In the genomic region with DNA sequence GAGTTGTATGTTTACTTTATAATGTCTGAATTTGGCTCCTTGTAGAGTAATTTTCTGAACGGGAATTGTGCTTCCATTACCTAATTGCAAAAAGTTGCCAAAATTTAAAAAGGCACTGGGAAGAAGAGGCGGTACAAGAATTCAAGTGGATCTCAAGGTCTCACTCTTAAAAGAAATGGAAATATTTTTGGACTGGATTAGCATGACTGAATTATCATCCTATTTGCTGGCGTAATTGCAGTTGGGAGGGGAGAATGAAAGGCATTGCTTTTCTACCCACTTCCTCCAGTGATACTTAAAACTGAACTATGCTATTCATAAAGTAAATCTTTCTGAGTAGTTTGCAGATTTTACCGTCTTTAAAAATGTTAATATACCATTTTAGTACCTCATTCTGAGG, we compare ENCODE assay signal across 26 cellular contexts.
"Had no signal": no experiment of that assay in that cellular context is flagged by ENCODE, and none has a peak within 500 bp of the region (broad histone marks: within the 10 kb centered on the region; RNA-seq: fewer than 3 reads in every experiment).

No MANE protein-coding gene starts in this region.

- ATAC-seq: activated T-cell treated with anti-CD3 and anti-CD28 coated beads, Interleukin-2, amount 50 U/mL, for 4 hours; activated T-helper 17 cell treated with anti-CD3 and anti-CD28 coated beads, Interleukin-2, amount 50 U/mL, for 72 hours; pancreas; psoas muscle; SK-N-SH treated with all-trans-retinoic acid at 6 μM for 48 hours; stimulated activated naive CD8-positive, alpha-beta T cell treated with anti-CD3 and anti-CD28 coated beads, Interleukin-15, Interleukin-2, amounts not matched to agents 100 U/mL and 50 U/mL, for 24 hours had no signal

- DNase-seq: activated CD4-positive, alpha-beta memory T cell treated with anti-CD3 and anti-CD28 coated beads, Interleukin-2, amount 10 ng/mL, durations not matched to agents 7 days and 5 days; activated CD4-positive, alpha-beta T cell treated with anti-CD3 and anti-CD28 coated beads, Interleukin-2, amount 10 ng/mL, durations not matched to agents 7 days and 5 days; activated CD4-positive, CD25-positive, alpha-beta regulatory T cell treated with anti-CD3 and anti-CD28 coated beads, Interleukin-2, amount 50 U/mL, for 72 hours; activated gamma-delta T cell treated with Interleukin-2 at 50 U/mL for 16 hours; activated naive CD4-positive, alpha-beta T cell treated with anti-CD3 and anti-CD28 coated beads, Interleukin-2, amount 50 U/mL, for 16 hours; activated T-cell treated with anti-CD3 and anti-CD28 coated beads, Interleukin-2, amount 50 U/mL, for 4 hours; amniotic stem cell; cortex of kidney; esophagus squamous epithelium; foreskin melanocyte; glutamatergic neuron; hypothalamus; immature natural killer cell; kidney; pancreas; psoas muscle; stimulated activated CD4-positive, alpha-beta T cell treated with anti-CD3 and anti-CD28 coated beads, Interleukin-12 subunit alpha, Interleukin-12 subunit beta, amount 100 ng/mL, for 4 hours; stimulated activated CD4-positive, alpha-beta T cell treated with anti-CD3 and anti-CD28 coated beads, Interleukin-4, amount 100 ng/mL, for 1 hour; stimulated activated naive CD8-positive, alpha-beta T cell treated with anti-CD3 and anti-CD28 coated beads, Interleukin-15, Interleukin-2, amounts not matched to agents 100 U/mL and 50 U/mL, for 24 hours; T-helper 2 cell; upper lobe of left lung had no signal

- H3K4me3 Mint-ChIP-seq: activated CD4-positive, alpha-beta memory T cell treated with anti-CD3 and anti-CD28 coated beads, Interleukin-2, amount 10 ng/mL, durations not matched to agents 7 days and 5 days; activated CD4-positive, alpha-beta T cell treated with anti-CD3 and anti-CD28 coated beads, Interleukin-2, amount 10 ng/mL, durations not matched to agents 7 days and 5 days; activated T-cell treated with anti-CD3 and anti-CD28 coated beads, Interleukin-2, amount 50 U/mL, for 4 hours; activated T-helper 17 cell treated with anti-CD3 and anti-CD28 coated beads, Interleukin-2, amount 50 U/mL, for 72 hours; immature natural killer cell; nephron had no signal

- H3K4me3 ChIP-seq: esophagus squamous epithelium, pancreas, psoas muscle, thoracic aorta, upper lobe of left lung, vagina had no signal

- H3K27ac ChIP-seq: esophagus squamous epithelium, pancreas, psoas muscle, vagina had no signal

- H3K4me1 ChIP-seq: esophagus squamous epithelium, pancreas, psoas muscle, vagina had no signal

- H3K36me3 Mint-ChIP-seq: immature natural killer cell had no signal

- H3K9me3 ChIP-seq: esophagus squamous epithelium, pancreas, psoas muscle, thoracic aorta, upper lobe of left lung, vagina had no signal

- H3K4me1 Mint-ChIP-seq: activated CD4-positive, alpha-beta memory T cell treated with anti-CD3 and anti-CD28 coated beads, Interleukin-2, amount 10 ng/mL, durations not matched to agents 7 days and 5 days; activated CD4-positive, alpha-beta T cell treated with anti-CD3 and anti-CD28 coated beads, Interleukin-2, amount 10 ng/mL, durations not matched to agents 7 days and 5 days; activated T-helper 17 cell treated with anti-CD3 and anti-CD28 coated beads, Interleukin-2, amount 50 U/mL, for 72 hours; immature natural killer cell; nephron had no signal

- H3K9me3 Mint-ChIP-seq: activated CD4-positive, alpha-beta memory T cell treated with anti-CD3 and anti-CD28 coated beads, Interleukin-2, amount 10 ng/mL, durations not matched to agents 7 days and 5 days; activated CD4-positive, alpha-beta T cell treated with anti-CD3 and anti-CD28 coated beads, Interleukin-2, amount 10 ng/mL, durations not matched to agents 7 days and 5 days; activated T-cell treated with anti-CD3 and anti-CD28 coated beads, Interleukin-2, amount 50 U/mL, for 4 hours; activated T-helper 17 cell treated with anti-CD3 and anti-CD28 coated beads, Interleukin-2, amount 50 U/mL, for 72 hours; nephron had no signal

- H3K27me3 ChIP-seq: esophagus squamous epithelium, pancreas, upper lobe of left lung, vagina had no signal

- H3K27ac Mint-ChIP-seq: activated CD4-positive, alpha-beta memory T cell treated with anti-CD3 and anti-CD28 coated beads, Interleukin-2, amount 10 ng/mL, durations not matched to agents 7 days and 5 days; activated CD4-positive, alpha-beta T cell treated with anti-CD3 and anti-CD28 coated beads, Interleukin-2, amount 10 ng/mL, durations not matched to agents 7 days and 5 days; activated T-helper 17 cell treated with anti-CD3 and anti-CD28 coated beads, Interleukin-2, amount 50 U/mL, for 72 hours; immature natural killer cell; nephron had no signal

- H3K36me3 ChIP-seq: esophagus squamous epithelium, pancreas, thoracic aorta, upper lobe of left lung, vagina had no signal
